8 cellular contexts compared by ENCODE assay signal in genomic region chr19:5690125-5690954, GRCh38. TPM values are rescaled to one million over a fixed set of nuclear protein-coding genes. Genes with fewer than 3 reads are reported as not detected.
DNase-seq lines count a peak whose midpoint lies in the region; ATAC-seq, FAIRE-seq and TF ChIP-seq lines count a peak whose summit lies in the region.

Gene RPL36, plus strand, starts transcription at chr19:5690295. Its CDS starts 213 bp downstream, at chr19:5690508.

- peak; percentile 99 for TF ChIP-seq CTCF in A673 (conservative IDR thresholded peaks at IDR 0.05; ENCODE audit: low read depth, low read length)
- peak; percentile 99 to 100 (median 100) for TF ChIP-seq CTCF in keratinocyte (optimal IDR thresholded peaks at IDR 0.05 in 1 of 3, IDR thresholded peaks at IDR 0.05 in 1 of 3, conservative IDR thresholded peaks at IDR 0.05 in 1 of 3; ENCODE audit: extremely low read depth in 1 of 3, insufficient read depth in 2 of 3, low read length in 3 of 3)

- H2AFZ ChIP-seq in keratinocyte (ENCODE audit: control insufficient read depth, low read length): no peak within 1 kb of the TSS

- H3K36me3 ChIP-seq in A673 (ENCODE audit: insufficient read depth, low read length, poor library complexity, severe bottlenecking) (peaks cover 43% of the 10 kb centered on the region), keratinocyte (ENCODE audit: control insufficient read depth in 2 of 2, extremely low read depth in 1 of 2, insufficient read depth in 2 of 2, low read length in 2 of 2) (peaks cover 12 to 38% of the 10 kb centered on the region in 2 experiments)

- H3K9me3 ChIP-seq in A673 (ENCODE audit: low read depth, low read length, poor library complexity, severe bottlenecking) (no peaks in the 10 kb centered on the region), keratinocyte (ENCODE audit: control insufficient read depth, low read depth, low read length) (no peaks in the 10 kb centered on the region)

- H3K79me2 ChIP-seq in keratinocyte (ENCODE audit: control insufficient read depth, insufficient read depth, low read length): peaks cover 52% of the 10 kb centered on the region

- H3K27me3 ChIP-seq in A673 (replicated peaks; ENCODE audit: insufficient read depth, low read depth, low read length, poor library complexity): no peaks in the 10 kb centered on the region
- H3K27me3 ChIP-seq in keratinocyte (ENCODE audit: control insufficient read depth, extremely low read depth, insufficient read depth, low read length): no peaks in the 10 kb centered on the region

- peak within 1 kb of the TSS; percentile 98 for H3K9ac ChIP-seq in keratinocyte (ENCODE audit: control insufficient read depth, extremely low read depth, insufficient read depth, low read length)

- H3K4me3 ChIP-seq in A673 (ENCODE audit: low read depth, low read length, poor library complexity, severe bottlenecking) (peak within 1 kb of the TSS; percentile 92), keratinocyte (ENCODE audit: control insufficient read depth in 2 of 3, extremely low read depth in 1 of 3, insufficient read depth in 2 of 3, low read depth in 1 of 3, low read length in 3 of 3) (peak within 1 kb of the TSS; percentile 81 to 84 (median 82))

- no peak for FAIRE-seq in keratinocyte (lab: Jason Lieb, UNC)

- intact Hi-C loops in A673 (cut with micrococcal nuclease; ENCODE audit: unreplicated experiment): no loop called here

- CTCF ChIA-PET in A673 (lab: Charles Lee): interaction anchor here (0.6 to 1.2 kb wide), 4 partner anchors 28 to 114 kb away, joined by 3 to 4 read pairs (median 4); partner anchors contain the start of genes CATSPERD and LONP1

- no peaks in the 10 kb centered on the region for H3K9me1 ChIP-seq in keratinocyte (ENCODE audit: control insufficient read depth, extremely low read depth, insufficient read depth, low read length)

- ATAC-seq in GM18867 (IDR thresholded peaks at IDR 0.05; ENCODE audit: unreplicated experiment) (peak; percentile 42), HG03354 (IDR thresholded peaks at IDR 0.05; ENCODE audit: poor library complexity, severe bottlenecking, unreplicated experiment) (peak; percentile 50)

- peak within 1 kb of the TSS; percentile 84 for H3K4me2 ChIP-seq in keratinocyte (ENCODE audit: control insufficient read depth, extremely low read depth, insufficient read depth, low read depth, low read length)

- BruUV-seq in A673 (replicated peaks; lab: Mats Ljungman, UMichigan): no TSS peak

- POLR2A ChIA-PET in A673 (lab: Charles Lee; ENCODE audit: low non-redundant PET): interaction anchor here (2.4 kb wide), 1 partner anchor 28 kb away, joined by 7 read pairs; no protein-coding TSS in a partner anchor

- peak; percentile 98 for DNase-seq in A673 (ENCODE audit: low spot score)
- peak; percentile 94 for DNase-seq in NCI-H460 (ENCODE audit: extremely low read depth, low read depth)
- DNase-seq in activated CD4-positive, alpha-beta T cell treated with anti-CD3 and anti-CD28 coated beads for 1 hour: peak; percentile 98
- DNase-seq in cerebellum (ENCODE audit: low spot score): peak; percentile 95
- DNase-seq in keratinocyte (ENCODE audit: low read depth, low spot score): peak; percentile 80
- DNase-seq in stimulated activated CD4-positive, alpha-beta T cell treated with anti-CD3 and anti-CD28 coated beads, Interleukin-15, amount 100 ng/mL, for 1 hour (ENCODE audit: low read depth in 1 of 2, low spot score in 1 of 2): peak; percentile 98 to 99

- dilution Hi-C loops in keratinocyte (cut with MboI; ENCODE audit: extremely low pct_ligation_motif_present, low sequenced_read_pairs): no loop called here

- peaks cover 8% of the 10 kb centered on the region for H3K4me1 ChIP-seq in A673 (ENCODE audit: insufficient read depth, low read length, poor library complexity, severe bottlenecking)
- peaks cover 7% of the 10 kb centered on the region for H3K4me1 ChIP-seq in keratinocyte (ENCODE audit: control insufficient read depth, extremely low read depth, insufficient read depth, low read length)

- peaks cover 43% of the 10 kb centered on the region for H4K20me1 ChIP-seq in keratinocyte (ENCODE audit: control insufficient read depth, extremely low read depth, insufficient read depth, low read length)

- H3K27ac ChIP-seq in A673 (ENCODE audit: low read depth, low read length, poor library complexity, severe bottlenecking): peak within 1 kb of the TSS; percentile 96
- peak within 1 kb of the TSS; percentile 89 for H3K27ac ChIP-seq in keratinocyte (ENCODE audit: control insufficient read depth, insufficient read depth, low read length)

RNA-seq across cellular contexts. Expression of gene RPL36, which starts in this region (rescaled TPM):
- total RNA-seq in A673 (2021) (984 and 992 TPM in 2 replicates), cerebellum (159 TPM)
- total RNA-seq in NCI-H460 (2014; rRNA removed; shearing (Covaris generic)): 867 and 1,017 TPM in 2 replicates
- polyA plus RNA-seq in NCI-H460 (2014; cell fraction: nucleus; rRNA removed): 597 and 906 TPM in 2 replicates
- 562 to 1,236 TPM (median 636 TPM) in 3 replicates for polyA plus RNA-seq in keratinocyte
- 761 TPM for polyA plus RNA-seq in keratinocyte (2011; ENCODE audit: low read depth)
- polyA plus RNA-seq in keratinocyte (2011; cell fraction: cytosol; rRNA removed): 338 and 825 TPM in 2 replicates
- polyA plus RNA-seq in keratinocyte (2011; cell fraction: nucleus; rRNA removed): 144 and 172 TPM in 2 replicates
- polyA plus RNA-seq in keratinocyte (2012; ENCODE audit: low replicate concordance): 1,437 and 2,095 TPM in 2 replicates
- polyA minus RNA-seq in keratinocyte: 153 to 368 TPM (median 187 TPM) in 3 replicates
- polyA minus RNA-seq in keratinocyte (2011; cell fraction: cytosol; rRNA and poly(A)+ RNA removed): 1,666 TPM
- 92.1 and 143 TPM in 2 replicates for polyA minus RNA-seq in keratinocyte (2011; cell fraction: nucleus; rRNA and poly(A)+ RNA removed)

Comparison
In these comparisons a context has a peak if more than half of its experiments do, and no peak if none do; other contexts are left out.
1. Peak in every context shown above with its lines: DNase-seq, ATAC-seq, H3K4me3 ChIP-seq and H3K27ac ChIP-seq.